Comparison of ENCODE assay signal across 27 cellular contexts in the genomic region with DNA sequence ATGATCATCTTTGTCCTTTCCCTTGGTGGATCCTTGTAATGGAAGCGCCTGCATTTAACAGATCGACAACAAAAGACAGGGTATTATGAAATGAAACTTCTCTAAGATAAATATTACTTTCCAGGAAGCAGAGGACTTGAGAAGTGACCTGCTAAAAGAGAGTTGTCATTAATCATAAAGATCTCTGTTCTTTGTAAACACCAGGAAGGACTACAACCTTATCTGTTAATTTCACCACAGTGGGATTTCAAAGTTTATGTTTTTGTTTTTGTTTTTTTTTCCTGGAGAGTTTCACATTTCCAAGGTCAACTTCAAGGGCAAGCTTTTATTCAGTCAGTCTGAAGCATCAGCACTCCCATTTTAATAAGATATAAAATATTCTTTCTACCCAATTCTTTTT.
"Had no signal": no experiment of that assay in that cellular context is flagged by ENCODE, and none has a peak within 500 bp of the region (broad histone marks: within the 10 kb centered on the region; RNA-seq: fewer than 3 reads in every experiment).

No MANE protein-coding gene starts in this region.

- DNase-seq: activated B cell treated with CpG ODN at 0.5 μM for 24 hours; activated CD4-positive, alpha-beta T cell treated with anti-CD3 and anti-CD28 coated beads for 48 hours; activated CD4-positive, alpha-beta T cell treated with anti-CD3 and anti-CD28 coated beads, Interleukin-2, amount 50 U/mL, for 1 hour; activated CD4-positive, alpha-beta T cell treated with anti-CD3 and anti-CD28 coated beads, Interleukin-2, amount 50 U/mL, for 48 hours; activated CD8-positive, alpha-beta memory T cell treated with anti-CD3 and anti-CD28 coated beads, Interleukin-2, amount 10 ng/mL, durations not matched to agents 7 days and 5 days; activated CD8-positive, alpha-beta memory T cell treated with anti-CD3 and anti-CD28 coated beads, Interleukin-2, amount 50 U/mL, for 4 hours; activated CD8-positive, alpha-beta T cell treated with anti-CD3 and anti-CD28 coated beads for 36 hours; activated effector memory CD4-positive, alpha-beta T cell treated with anti-CD3 and anti-CD28 coated beads, Interleukin-2, amount 50 U/mL, for 16 hours; activated naive CD4-positive, alpha-beta T cell treated with anti-CD3 and anti-CD28 coated beads, Interleukin-2, amount 10 ng/mL, durations not matched to agents 7 days and 5 days; activated naive CD8-positive, alpha-beta T cell treated with anti-CD3 and anti-CD28 coated beads, Interleukin-2, amount 10 ng/mL, durations not matched to agents 7 days and 5 days; activated T-cell treated with anti-CD3 and anti-CD28 coated beads, Interleukin-2, amount 50 U/mL, for 1 hour; activated T-cell treated with anti-CD3 and anti-CD28 coated beads, Interleukin-2, amount 50 U/mL, for 48 hours; amniotic stem cell; anterior cingulate cortex; brain microvascular endothelial cell; dorsolateral prefrontal cortex; effector memory CD4-positive, alpha-beta T cell; endodermal cell; erythroblast; foreskin fibroblast; head of caudate nucleus; T-helper 2 cell; WERI-Rb-1 had no signal

- H3K4me3 ChIP-seq: coronary artery, dorsolateral prefrontal cortex, esophagus muscularis mucosa had no signal

- H3K27me3 ChIP-seq: brain microvascular endothelial cell, dorsolateral prefrontal cortex, esophagus muscularis mucosa had no signal

- ATAC-seq: activated CD4-positive, CD25-positive, alpha-beta regulatory T cell treated with anti-CD3 and anti-CD28 coated beads, Interleukin-2, amount 50 U/mL, for 24 hours; activated CD8-positive, alpha-beta memory T cell treated with anti-CD3 and anti-CD28 coated beads, Interleukin-2, amount 10 ng/mL, durations not matched to agents 7 days and 5 days; activated CD8-positive, alpha-beta T cell treated with anti-CD3 and anti-CD28 coated beads for 36 hours; activated naive CD4-positive, alpha-beta T cell treated with anti-CD3 and anti-CD28 coated beads, Interleukin-2, amount 50 U/mL, for 72 hours had no signal

- H3K4me1 ChIP-seq: esophagus muscularis mucosa had no signal

- H3K36me3 ChIP-seq: brain microvascular endothelial cell, esophagus muscularis mucosa, WERI-Rb-1 had no signal

- H3K9me3 ChIP-seq: esophagus muscularis mucosa had no signal

- H3K27ac ChIP-seq: brain microvascular endothelial cell, coronary artery, dorsolateral prefrontal cortex, esophagus muscularis mucosa, WERI-Rb-1 had no signal
